ENCODE assay signal across 1 cellular context in the genomic region with DNA sequence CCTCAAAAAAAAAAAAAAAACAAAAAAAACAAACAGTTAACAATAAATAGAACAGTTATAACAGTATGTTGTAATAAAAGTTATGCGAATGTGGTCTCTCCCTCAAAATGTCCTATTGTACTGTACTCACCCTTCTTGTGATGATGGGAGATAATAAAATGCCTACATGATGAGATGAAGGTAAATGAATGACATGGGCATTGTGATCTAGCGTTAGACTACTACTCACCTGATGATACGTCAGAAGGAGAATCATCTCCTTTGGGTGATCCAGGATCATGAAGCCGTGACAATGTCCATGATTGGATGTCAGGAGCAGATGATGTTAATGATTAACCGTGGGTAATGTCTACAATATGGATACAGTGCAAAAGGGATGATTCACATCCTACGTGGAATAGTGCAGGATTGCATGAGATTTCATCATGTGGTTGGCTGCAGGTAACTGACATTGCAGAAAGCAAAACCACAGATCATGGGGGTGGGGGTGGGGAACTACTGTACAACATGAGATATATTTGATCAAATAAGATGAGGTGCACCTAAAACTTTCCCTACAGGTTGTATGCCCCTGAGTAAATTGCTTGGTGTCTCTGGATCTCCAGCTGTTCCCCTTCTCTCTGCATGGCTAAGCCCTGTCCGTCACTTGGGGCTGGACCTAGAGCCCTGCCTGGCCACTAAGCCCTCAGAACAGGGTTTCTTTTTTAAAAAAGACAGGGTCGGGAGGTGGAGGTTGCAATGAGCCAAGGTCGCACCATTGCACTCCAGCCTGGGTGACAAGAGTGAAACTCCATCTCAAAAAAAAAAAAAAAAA.
A peak's percentile ranks its signal among the peaks of the same experiment; 100 is the strongest.
TF ChIP-seq lines count a peak whose summit lies in the region.

No MANE protein-coding gene starts in this region.

TF ChIP-seq in HEK293, 187 proteins besides CTCF, POLR2A, EP300 and RAD21 (continued from another document):
- TF ChIP-seq, protein P1, sequence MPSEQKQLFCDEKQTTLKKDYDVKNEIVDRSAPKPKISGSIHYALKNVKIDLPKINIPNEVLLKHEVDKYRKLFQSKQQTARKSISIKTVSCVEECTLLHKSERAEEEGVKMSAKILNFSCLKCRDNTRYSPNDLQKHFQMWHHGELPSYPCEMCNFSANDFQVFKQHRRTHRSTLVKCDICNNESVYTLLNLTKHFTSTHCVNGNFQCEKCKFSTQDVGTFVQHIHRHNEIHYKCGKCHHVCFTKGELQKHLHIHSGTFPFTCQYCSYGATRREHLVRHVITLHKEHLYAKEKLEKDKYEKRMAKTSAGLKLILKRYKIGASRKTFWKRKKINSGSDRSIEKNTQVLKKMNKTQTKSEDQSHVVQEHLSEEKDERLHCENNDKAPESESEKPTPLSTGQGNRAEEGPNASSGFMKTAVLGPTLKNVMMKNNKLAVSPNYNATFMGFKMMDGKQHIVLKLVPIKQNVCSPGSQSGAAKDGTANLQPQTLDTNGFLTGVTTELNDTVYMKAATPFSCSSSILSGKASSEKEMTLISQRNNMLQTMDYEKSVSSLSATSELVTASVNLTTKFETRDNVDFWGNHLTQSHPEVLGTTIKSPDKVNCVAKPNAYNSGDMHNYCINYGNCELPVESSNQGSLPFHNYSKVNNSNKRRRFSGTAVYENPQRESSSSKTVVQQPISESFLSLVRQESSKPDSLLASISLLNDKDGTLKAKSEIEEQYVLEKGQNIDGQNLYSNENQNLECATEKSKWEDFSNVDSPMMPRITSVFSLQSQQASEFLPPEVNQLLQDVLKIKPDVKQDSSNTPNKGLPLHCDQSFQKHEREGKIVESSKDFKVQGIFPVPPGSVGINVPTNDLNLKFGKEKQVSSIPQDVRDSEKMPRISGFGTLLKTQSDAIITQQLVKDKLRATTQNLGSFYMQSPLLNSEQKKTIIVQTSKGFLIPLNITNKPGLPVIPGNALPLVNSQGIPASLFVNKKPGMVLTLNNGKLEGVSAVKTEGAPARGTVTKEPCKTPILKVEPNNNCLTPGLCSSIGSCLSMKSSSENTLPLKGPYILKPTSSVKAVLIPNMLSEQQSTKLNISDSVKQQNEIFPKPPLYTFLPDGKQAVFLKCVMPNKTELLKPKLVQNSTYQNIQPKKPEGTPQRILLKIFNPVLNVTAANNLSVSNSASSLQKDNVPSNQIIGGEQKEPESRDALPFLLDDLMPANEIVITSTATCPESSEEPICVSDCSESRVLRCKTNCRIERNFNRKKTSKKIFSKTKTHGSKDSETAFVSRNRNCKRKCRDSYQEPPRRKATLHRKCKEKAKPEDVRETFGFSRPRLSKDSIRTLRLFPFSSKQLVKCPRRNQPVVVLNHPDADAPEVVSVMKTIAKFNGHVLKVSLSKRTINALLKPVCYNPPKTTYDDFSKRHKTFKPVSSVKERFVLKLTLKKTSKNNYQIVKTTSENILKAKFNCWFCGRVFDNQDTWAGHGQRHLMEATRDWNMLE (tag by site-specific recombination; conservative IDR thresholded peaks at IDR 0.05; ENCODE audit: low read depth), result peak; percentile 24; the same call in 1 of the 2 replicates
- TF ChIP-seq, protein P2, sequence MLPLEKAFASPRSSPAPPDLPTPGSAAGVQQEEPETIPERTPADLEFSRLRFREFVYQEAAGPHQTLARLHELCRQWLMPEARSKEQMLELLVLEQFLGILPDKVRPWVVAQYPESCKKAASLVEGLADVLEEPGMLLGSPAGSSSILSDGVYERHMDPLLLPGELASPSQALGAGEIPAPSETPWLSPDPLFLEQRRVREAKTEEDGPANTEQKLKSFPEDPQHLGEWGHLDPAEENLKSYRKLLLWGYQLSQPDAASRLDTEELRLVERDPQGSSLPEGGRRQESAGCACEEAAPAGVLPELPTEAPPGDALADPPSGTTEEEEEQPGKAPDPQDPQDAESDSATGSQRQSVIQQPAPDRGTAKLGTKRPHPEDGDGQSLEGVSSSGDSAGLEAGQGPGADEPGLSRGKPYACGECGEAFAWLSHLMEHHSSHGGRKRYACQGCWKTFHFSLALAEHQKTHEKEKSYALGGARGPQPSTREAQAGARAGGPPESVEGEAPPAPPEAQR (tag by site-specific recombination; IDR thresholded peaks at IDR 0.05), result 0 out of 2 replicates have a peak, but pooled peaks have one; percentile 66
- peak; percentile 52; the same call in 1 of the 2 replicates for TF ChIP-seq SP7 (tag by site-specific recombination; IDR thresholded peaks at IDR 0.05)
- peak; percentile 50 for TF ChIP-seq YY2 (tag by site-specific recombination; IDR thresholded peaks at IDR 0.05)
- peak; percentile 52 for TF ChIP-seq SP3 (tag by site-specific recombination; IDR thresholded peaks at IDR 0.05)
- TF ChIP-seq, protein P3, sequence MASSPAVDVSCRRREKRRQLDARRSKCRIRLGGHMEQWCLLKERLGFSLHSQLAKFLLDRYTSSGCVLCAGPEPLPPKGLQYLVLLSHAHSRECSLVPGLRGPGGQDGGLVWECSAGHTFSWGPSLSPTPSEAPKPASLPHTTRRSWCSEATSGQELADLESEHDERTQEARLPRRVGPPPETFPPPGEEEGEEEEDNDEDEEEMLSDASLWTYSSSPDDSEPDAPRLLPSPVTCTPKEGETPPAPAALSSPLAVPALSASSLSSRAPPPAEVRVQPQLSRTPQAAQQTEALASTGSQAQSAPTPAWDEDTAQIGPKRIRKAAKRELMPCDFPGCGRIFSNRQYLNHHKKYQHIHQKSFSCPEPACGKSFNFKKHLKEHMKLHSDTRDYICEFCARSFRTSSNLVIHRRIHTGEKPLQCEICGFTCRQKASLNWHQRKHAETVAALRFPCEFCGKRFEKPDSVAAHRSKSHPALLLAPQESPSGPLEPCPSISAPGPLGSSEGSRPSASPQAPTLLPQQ (tag by site-specific recombination; IDR thresholded peaks at IDR 0.05), result peak; percentile 71
- 0 out of 2 replicates have a peak, but pooled peaks have one; percentile 9 for TF ChIP-seq ZFHX2 (tag by site-specific recombination; conservative IDR thresholded peaks at IDR 0.05)
- TF ChIP-seq ZBTB17 (tag by site-specific recombination; IDR thresholded peaks at IDR 0.05), result peak; percentile 81
- no peak for TF ChIP-seq BCL11A (tag by site-specific recombination; IDR thresholded peaks at IDR 0.05; ENCODE audit: low read depth)
- no peak for TF ChIP-seq ZNF623 (tag by site-specific recombination; IDR thresholded peaks at IDR 0.05)
- peak; percentile 63; the same call in 1 of the 2 replicates for TF ChIP-seq ZNF324 (tag by site-specific recombination; IDR thresholded peaks at IDR 0.05)
- TF ChIP-seq ZNF510 (tag by site-specific recombination; IDR thresholded peaks at IDR 0.05; ENCODE audit: insufficient replicate concordance), result no peak
- TF ChIP-seq ZNF558 (tag by site-specific recombination; IDR thresholded peaks at IDR 0.05), result peak; percentile 25; the same call in 1 of the 2 replicates
- TF ChIP-seq SCRT2 (tag by site-specific recombination; IDR thresholded peaks at IDR 0.05), result 0 out of 2 replicates have a peak, but pooled peaks have one; percentile 37
- TF ChIP-seq ZNF548 (tag by site-specific recombination; IDR thresholded peaks at IDR 0.05), result 0 out of 2 replicates have a peak, but pooled peaks have one; percentile 16
- TF ChIP-seq, protein P4, sequence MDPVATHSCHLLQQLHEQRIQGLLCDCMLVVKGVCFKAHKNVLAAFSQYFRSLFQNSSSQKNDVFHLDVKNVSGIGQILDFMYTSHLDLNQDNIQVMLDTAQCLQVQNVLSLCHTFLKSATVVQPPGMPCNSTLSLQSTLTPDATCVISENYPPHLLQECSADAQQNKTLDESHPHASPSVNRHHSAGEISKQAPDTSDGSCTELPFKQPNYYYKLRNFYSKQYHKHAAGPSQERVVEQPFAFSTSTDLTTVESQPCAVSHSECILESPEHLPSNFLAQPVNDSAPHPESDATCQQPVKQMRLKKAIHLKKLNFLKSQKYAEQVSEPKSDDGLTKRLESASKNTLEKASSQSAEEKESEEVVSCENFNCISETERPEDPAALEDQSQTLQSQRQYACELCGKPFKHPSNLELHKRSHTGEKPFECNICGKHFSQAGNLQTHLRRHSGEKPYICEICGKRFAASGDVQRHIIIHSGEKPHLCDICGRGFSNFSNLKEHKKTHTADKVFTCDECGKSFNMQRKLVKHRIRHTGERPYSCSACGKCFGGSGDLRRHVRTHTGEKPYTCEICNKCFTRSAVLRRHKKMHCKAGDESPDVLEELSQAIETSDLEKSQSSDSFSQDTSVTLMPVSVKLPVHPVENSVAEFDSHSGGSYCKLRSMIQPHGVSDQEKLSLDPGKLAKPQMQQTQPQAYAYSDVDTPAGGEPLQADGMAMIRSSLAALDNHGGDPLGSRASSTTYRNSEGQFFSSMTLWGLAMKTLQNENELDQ (tag by site-specific recombination; IDR thresholded peaks at IDR 0.05; ENCODE audit: low read depth), result no peak
- TF ChIP-seq, protein P5, sequence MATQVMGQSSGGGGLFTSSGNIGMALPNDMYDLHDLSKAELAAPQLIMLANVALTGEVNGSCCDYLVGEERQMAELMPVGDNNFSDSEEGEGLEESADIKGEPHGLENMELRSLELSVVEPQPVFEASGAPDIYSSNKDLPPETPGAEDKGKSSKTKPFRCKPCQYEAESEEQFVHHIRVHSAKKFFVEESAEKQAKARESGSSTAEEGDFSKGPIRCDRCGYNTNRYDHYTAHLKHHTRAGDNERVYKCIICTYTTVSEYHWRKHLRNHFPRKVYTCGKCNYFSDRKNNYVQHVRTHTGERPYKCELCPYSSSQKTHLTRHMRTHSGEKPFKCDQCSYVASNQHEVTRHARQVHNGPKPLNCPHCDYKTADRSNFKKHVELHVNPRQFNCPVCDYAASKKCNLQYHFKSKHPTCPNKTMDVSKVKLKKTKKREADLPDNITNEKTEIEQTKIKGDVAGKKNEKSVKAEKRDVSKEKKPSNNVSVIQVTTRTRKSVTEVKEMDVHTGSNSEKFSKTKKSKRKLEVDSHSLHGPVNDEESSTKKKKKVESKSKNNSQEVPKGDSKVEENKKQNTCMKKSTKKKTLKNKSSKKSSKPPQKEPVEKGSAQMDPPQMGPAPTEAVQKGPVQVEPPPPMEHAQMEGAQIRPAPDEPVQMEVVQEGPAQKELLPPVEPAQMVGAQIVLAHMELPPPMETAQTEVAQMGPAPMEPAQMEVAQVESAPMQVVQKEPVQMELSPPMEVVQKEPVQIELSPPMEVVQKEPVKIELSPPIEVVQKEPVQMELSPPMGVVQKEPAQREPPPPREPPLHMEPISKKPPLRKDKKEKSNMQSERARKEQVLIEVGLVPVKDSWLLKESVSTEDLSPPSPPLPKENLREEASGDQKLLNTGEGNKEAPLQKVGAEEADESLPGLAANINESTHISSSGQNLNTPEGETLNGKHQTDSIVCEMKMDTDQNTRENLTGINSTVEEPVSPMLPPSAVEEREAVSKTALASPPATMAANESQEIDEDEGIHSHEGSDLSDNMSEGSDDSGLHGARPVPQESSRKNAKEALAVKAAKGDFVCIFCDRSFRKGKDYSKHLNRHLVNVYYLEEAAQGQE (tag by site-specific recombination; IDR thresholded peaks at IDR 0.05), result no peak
- TF ChIP-seq MZF1 (tag by site-specific recombination; IDR thresholded peaks at IDR 0.05; ENCODE audit: borderline replicate concordance), result no peak
- 0 out of 2 replicates have a peak, but pooled peaks have one; percentile 34 for TF ChIP-seq ZNF366 (tag by site-specific recombination; conservative IDR thresholded peaks at IDR 0.05)
- TF ChIP-seq ZEB2 (tag by site-specific recombination; IDR thresholded peaks at IDR 0.05), result peak; percentile 53; the same call in 1 of the 2 replicates
- TF ChIP-seq, protein P6, sequence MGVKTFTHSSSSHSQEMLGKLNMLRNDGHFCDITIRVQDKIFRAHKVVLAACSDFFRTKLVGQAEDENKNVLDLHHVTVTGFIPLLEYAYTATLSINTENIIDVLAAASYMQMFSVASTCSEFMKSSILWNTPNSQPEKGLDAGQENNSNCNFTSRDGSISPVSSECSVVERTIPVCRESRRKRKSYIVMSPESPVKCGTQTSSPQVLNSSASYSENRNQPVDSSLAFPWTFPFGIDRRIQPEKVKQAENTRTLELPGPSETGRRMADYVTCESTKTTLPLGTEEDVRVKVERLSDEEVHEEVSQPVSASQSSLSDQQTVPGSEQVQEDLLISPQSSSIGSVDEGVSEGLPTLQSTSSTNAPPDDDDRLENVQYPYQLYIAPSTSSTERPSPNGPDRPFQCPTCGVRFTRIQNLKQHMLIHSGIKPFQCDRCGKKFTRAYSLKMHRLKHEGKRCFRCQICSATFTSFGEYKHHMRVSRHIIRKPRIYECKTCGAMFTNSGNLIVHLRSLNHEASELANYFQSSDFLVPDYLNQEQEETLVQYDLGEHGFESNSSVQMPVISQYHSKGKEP (tag by site-specific recombination; IDR thresholded peaks at IDR 0.05), result peak; percentile 75
